Comparison of ENCODE assay signal across 21 cellular contexts in the genomic region with DNA sequence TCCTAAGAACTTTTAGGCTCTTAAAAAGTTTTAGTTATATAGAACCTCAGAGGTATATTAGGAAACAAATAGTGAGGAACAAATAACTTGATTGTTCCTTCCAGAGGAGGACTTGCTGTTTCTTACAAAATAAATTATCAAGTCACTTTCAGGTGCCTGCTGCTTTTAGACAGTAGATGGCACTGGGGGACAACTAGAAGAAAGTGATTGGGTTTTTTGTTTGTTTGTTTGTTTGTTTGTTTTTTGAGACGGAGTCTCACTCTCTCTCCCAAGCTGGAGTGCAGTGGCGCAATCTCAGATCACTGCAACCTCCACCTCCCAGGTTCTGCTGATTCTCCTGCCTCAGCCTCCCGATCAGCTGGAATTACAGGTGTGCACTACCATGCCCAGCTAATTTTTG. TPM values are rescaled to one million over a fixed set of nuclear protein-coding genes. Genes with fewer than 3 reads are reported as not detected.
DNase-seq lines count a peak whose midpoint lies in the region; ATAC-seq, FAIRE-seq and TF ChIP-seq lines count a peak whose summit lies in the region.
"Had no signal": no experiment of that assay in that cellular context is flagged by ENCODE, and none has a peak within 500 bp of the region (broad histone marks: within the 10 kb centered on the region; RNA-seq: fewer than 3 reads in every experiment).

No MANE protein-coding gene starts in this region.

- H3K9me3 Mint-ChIP-seq in activated CD8-positive, alpha-beta memory T cell treated with anti-CD3 and anti-CD28 coated beads, Interleukin-2, amount 10 ng/mL, durations not matched to agents 7 days and 5 days (ENCODE audit: low read depth), result no peaks in the 10 kb centered on the region
- H3K9me3 Mint-ChIP-seq: activated naive CD4-positive, alpha-beta T cell treated with anti-CD3 and anti-CD28 coated beads, Interleukin-2, amount 10 ng/mL, durations not matched to agents 7 days and 5 days; natural killer cell treated with Interleukin-12 subunit alpha and Interleukin-12 subunit beta and Interleukin-15 and Interleukin-18, amount 100 ng/mL, for 72 hours; T-helper 1 cell treated with Interleukin-12 subunit alpha and Interleukin-12 subunit beta and Interleukin-4 antibody, amounts not matched to agents 30 μg/mL and 1 μg/mL, for 36 hours had no signal

- H3K4me1 Mint-ChIP-seq in activated CD8-positive, alpha-beta memory T cell treated with anti-CD3 and anti-CD28 coated beads, Interleukin-2, amount 10 ng/mL, durations not matched to agents 7 days and 5 days, result peaks cover 2% of the 10 kb centered on the region
- H3K4me1 Mint-ChIP-seq: activated naive CD4-positive, alpha-beta T cell treated with anti-CD3 and anti-CD28 coated beads, Interleukin-2, amount 10 ng/mL, durations not matched to agents 7 days and 5 days had no signal

- FAIRE-seq in urothelium cell line (lab: Jason Lieb, UNC), result no peak
- FAIRE-seq: endometrium had no signal

- TF ChIP-seq CTCF in C4-2B (conservative IDR thresholded peaks at IDR 0.05) (peak; percentile 24), GM12873 (IDR thresholded peaks at IDR 0.05; ENCODE audit: insufficient read depth, low read depth, low read length, missing control alignments) (peak; percentile 33), epithelial cell of esophagus (IDR thresholded peaks at IDR 0.05; ENCODE audit: insufficient read depth, low read depth, low read length, missing control alignments) (peak; percentile 19)

- H3K27ac ChIP-seq in C4-2B, result no peak overlapping the region
- H3K27ac ChIP-seq: skin epidermis, vagina had no signal

- ATAC-seq in activated CD8-positive, alpha-beta memory T cell treated with anti-CD3 and anti-CD28 coated beads, Interleukin-2, amount 10 ng/mL, durations not matched to agents 7 days and 5 days, result no peak
- ATAC-seq: natural killer cell treated with Interleukin-12 subunit alpha and Interleukin-12 subunit beta and Interleukin-15 and Interleukin-18, amount 100 ng/mL, for 72 hours had no signal

- H3K27ac Mint-ChIP-seq in activated CD8-positive, alpha-beta memory T cell treated with anti-CD3 and anti-CD28 coated beads, Interleukin-2, amount 10 ng/mL, durations not matched to agents 7 days and 5 days, result no peak overlapping the region
- H3K27ac Mint-ChIP-seq: activated naive CD4-positive, alpha-beta T cell treated with anti-CD3 and anti-CD28 coated beads, Interleukin-2, amount 10 ng/mL, durations not matched to agents 7 days and 5 days; natural killer cell treated with Interleukin-12 subunit alpha and Interleukin-12 subunit beta and Interleukin-15 and Interleukin-18, amount 100 ng/mL, for 72 hours; T-helper 1 cell treated with Interleukin-12 subunit alpha and Interleukin-12 subunit beta and Interleukin-4 antibody, amounts not matched to agents 30 μg/mL and 1 μg/mL, for 36 hours had no signal

- CTCF ChIA-PET in activated CD8-positive, alpha-beta memory T cell treated with anti-CD3 and anti-CD28 coated beads, Interleukin-2, amount 10 ng/mL, durations not matched to agents 7 days and 5 days (lab: Charles Lee), result interaction anchor here (1.6 kb wide), 1 partner anchor 35 kb away, joined by 4 read pairs; no protein-coding TSS in a partner anchor

- H3K4me3 Mint-ChIP-seq in activated CD8-positive, alpha-beta memory T cell treated with anti-CD3 and anti-CD28 coated beads, Interleukin-2, amount 10 ng/mL, durations not matched to agents 7 days and 5 days, result no peak overlapping the region
- H3K4me3 Mint-ChIP-seq: activated naive CD4-positive, alpha-beta T cell treated with anti-CD3 and anti-CD28 coated beads, Interleukin-2, amount 10 ng/mL, durations not matched to agents 7 days and 5 days; natural killer cell treated with Interleukin-12 subunit alpha and Interleukin-12 subunit beta and Interleukin-15 and Interleukin-18, amount 100 ng/mL, for 72 hours; T-helper 1 cell treated with Interleukin-12 subunit alpha and Interleukin-12 subunit beta and Interleukin-4 antibody, amounts not matched to agents 30 μg/mL and 1 μg/mL, for 36 hours had no signal

- DNase-seq in NCI-H460 (ENCODE audit: extremely low read depth, low read depth) (peak; percentile 13), epithelial cell of esophagus (ENCODE audit: low read depth) (no peak), urothelium cell line (ENCODE audit: low spot score) (no peak)
- no peak for DNase-seq in activated CD4-positive, alpha-beta T cell treated with anti-CD3 and anti-CD28 coated beads for 1 hour
- no peak for DNase-seq in activated CD8-positive, alpha-beta memory T cell treated with anti-CD3 and anti-CD28 coated beads, Interleukin-2, amount 10 ng/mL, durations not matched to agents 7 days and 5 days
- DNase-seq: activated CD4-positive, alpha-beta T cell treated with anti-CD3 and anti-CD28 coated beads, Interleukin-2, amount 50 U/mL, for 48 hours; activated naive CD4-positive, alpha-beta T cell treated with anti-CD3 and anti-CD28 coated beads, Interleukin-2, amount 10 ng/mL, durations not matched to agents 7 days and 5 days; foreskin fibroblast; kidney glomerular epithelial cell; NCI-H1092; NCI-H2081; NCI-H748 treated with DMSO at 0.1 percent for 48 hours; stimulated activated CD4-positive, alpha-beta T cell treated with anti-CD3 and anti-CD28 coated beads, Interleukin-4, amount 100 ng/mL, for 24 hours had no signal

- no peaks in the 10 kb centered on the region for H3K27me3 Mint-ChIP-seq in activated CD8-positive, alpha-beta memory T cell treated with anti-CD3 and anti-CD28 coated beads, Interleukin-2, amount 10 ng/mL, durations not matched to agents 7 days and 5 days
- H3K27me3 Mint-ChIP-seq: activated naive CD4-positive, alpha-beta T cell treated with anti-CD3 and anti-CD28 coated beads, Interleukin-2, amount 10 ng/mL, durations not matched to agents 7 days and 5 days; natural killer cell treated with Interleukin-12 subunit alpha and Interleukin-12 subunit beta and Interleukin-15 and Interleukin-18, amount 100 ng/mL, for 72 hours had no signal

- H3K4me3 ChIP-seq in epithelial cell of esophagus (ENCODE audit: low read length), result no peak overlapping the region
- H3K4me3 ChIP-seq: HAP-1, skin epidermis, vagina had no signal

- no peaks in the 10 kb centered on the region for H3K36me3 Mint-ChIP-seq in activated CD8-positive, alpha-beta memory T cell treated with anti-CD3 and anti-CD28 coated beads, Interleukin-2, amount 10 ng/mL, durations not matched to agents 7 days and 5 days
- H3K36me3 Mint-ChIP-seq: activated naive CD4-positive, alpha-beta T cell treated with anti-CD3 and anti-CD28 coated beads, Interleukin-2, amount 10 ng/mL, durations not matched to agents 7 days and 5 days; natural killer cell treated with Interleukin-12 subunit alpha and Interleukin-12 subunit beta and Interleukin-15 and Interleukin-18, amount 100 ng/mL, for 72 hours had no signal

RNA-seq across cellular contexts. Expression of a gene that starts 35.4 kb away (rescaled TPM):
- 4.6 and 6.3 TPM in 2 replicates for total RNA-seq in NCI-H460 (2014; rRNA removed; shearing (Covaris generic))
- 0.73 and 1.3 TPM in 2 replicates for polyA plus RNA-seq in NCI-H460 (2014; cell fraction: nucleus; rRNA removed)
- 1 to 10 TPM; 1.1 to 1.3 TPM for total RNA-seq in activated CD8-positive, alpha-beta memory T cell treated with anti-CD3 and anti-CD28 coated beads, Interleukin-2, amount 10 ng/mL, durations not matched to agents 7 days and 5 days

RNA-seq across cellular contexts. Expression of a gene that starts 35.5 kb away (rescaled TPM):
- 12.9 and 16.8 TPM in 2 replicates for total RNA-seq in NCI-H460 (2014; rRNA removed; shearing (Covaris generic))
- polyA plus RNA-seq in NCI-H460 (2014; cell fraction: nucleus; rRNA removed), result 24.2 and 30.5 TPM in 2 replicates
- total RNA-seq in activated CD8-positive, alpha-beta memory T cell treated with anti-CD3 and anti-CD28 coated beads, Interleukin-2, amount 10 ng/mL, durations not matched to agents 7 days and 5 days, result 1 to 10 TPM; 2.6 to 2.9 TPM
